ENCODE assay signal across 11 cellular contexts in genomic region chr17:17055286-17056166, GRCh38. TPM values are rescaled to one million over a fixed set of nuclear protein-coding genes. Genes with fewer than 3 reads are reported as not detected.
A peak's percentile ranks its signal among the peaks of the same experiment; 100 is the strongest.
DNase-seq lines count a peak whose midpoint lies in the region; ATAC-seq and TF ChIP-seq lines count a peak whose summit lies in the region.
"Had no signal": no experiment of that assay in that cellular context is flagged by ENCODE, and none has a peak within 500 bp of the region (broad histone marks: within the 10 kb centered on the region; RNA-seq: fewer than 3 reads in every experiment).

No MANE protein-coding gene starts in this region.

- no peaks in the 10 kb centered on the region for H3K9me2 ChIP-seq in GM23338 (ENCODE audit: insufficient read depth)

- H3K36me3 ChIP-seq in GM23338 (ENCODE audit: insufficient read depth), result no peaks in the 10 kb centered on the region; the same call in 1 of the 2 replicates
- H3K36me3 ChIP-seq in skeletal muscle satellite cell (ENCODE audit: insufficient read depth, low read length), result peaks cover 63% of the 10 kb centered on the region

- intact Hi-C loops in left ventricle myocardium superior (cut with micrococcal nuclease), result no loop called here

- H3K27ac Mint-ChIP-seq in GM23338, result peak overlapping the region; percentile 55; the same call in 1 of the 2 replicates
- H3K27ac Mint-ChIP-seq: activated CD4-positive, alpha-beta T cell treated with anti-CD3 and anti-CD28 coated beads for 36 hours had no signal

- no peak for TF ChIP-seq CTCF in GM23338 (conservative IDR thresholded peaks at IDR 0.05; ENCODE audit: low read depth in 2 of 2)
- peak; percentile 5 for TF ChIP-seq CTCF in astrocyte of the cerebellum (IDR thresholded peaks at IDR 0.05; ENCODE audit: low read depth, low read length, missing control alignments)

- H3K4me3 Mint-ChIP-seq in GM23338, result no peak overlapping the region
- H3K4me3 Mint-ChIP-seq: activated CD4-positive, alpha-beta T cell treated with anti-CD3 and anti-CD28 coated beads for 36 hours had no signal

- H3K9me3 ChIP-seq in skeletal muscle satellite cell (replicated peaks; ENCODE audit: low read length), result no peaks in the 10 kb centered on the region

- no peaks in the 10 kb centered on the region for H3K9me3 Mint-ChIP-seq in GM23338

- peaks cover 28% of the 10 kb centered on the region for H4K20me1 ChIP-seq in GM23338 (replicated peaks; ENCODE audit: insufficient read depth)

- ATAC-seq in GM23338, result peak; percentile 64
- peak; percentile 78 for ATAC-seq in left ventricle myocardium superior
- no peak for ATAC-seq in GM19035 (IDR thresholded peaks at IDR 0.05; ENCODE audit: unreplicated experiment)
- ATAC-seq: activated CD4-positive, alpha-beta T cell treated with anti-CD3 and anti-CD28 coated beads for 36 hours; PC-3 had no signal

- no peak overlapping the region for H2AFZ ChIP-seq in GM23338

- peaks cover 5% of the 10 kb centered on the region for H3K27me3 Mint-ChIP-seq in GM23338 (ENCODE audit: insufficient read depth, low read depth, poor library complexity)
- H3K27me3 Mint-ChIP-seq: activated CD4-positive, alpha-beta T cell treated with anti-CD3 and anti-CD28 coated beads for 36 hours had no signal

- H3K4me1 ChIP-seq in GM23338 (ENCODE audit: insufficient read depth) (no peaks in the 10 kb centered on the region), skeletal muscle satellite cell (ENCODE audit: control insufficient read depth, insufficient read depth, low read length) (peaks cover 67% of the 10 kb centered on the region)

- in situ Hi-C loops in astrocyte of the cerebellum (cut with HindIII; ENCODE audit: low sequenced_read_pairs), result no loop called here

- H3K27me3 ChIP-seq in GM23338 (ENCODE audit: insufficient read depth) (no peaks in the 10 kb centered on the region), skeletal muscle satellite cell (ENCODE audit: control insufficient read depth, insufficient read depth, low read length) (no peaks in the 10 kb centered on the region)

- H3K9ac ChIP-seq in skeletal muscle satellite cell (ENCODE audit: low read depth, low read length), result peak overlapping the region; percentile 28

- H3K4me1 Mint-ChIP-seq in GM23338, result peaks cover 25% of the 10 kb centered on the region

- H3K4me3 ChIP-seq in GM23338 (no peak overlapping the region), astrocyte of the cerebellum (ENCODE audit: low read depth, low read length) (no peak overlapping the region), skeletal muscle satellite cell (ENCODE audit: low read length) (no peak overlapping the region)

- no peaks in the 10 kb centered on the region for H3F3A ChIP-seq in GM23338 (replicated peaks; ENCODE audit: low read depth)

- DNase-seq in GM23338 (ENCODE audit: low spot score) (peak; percentile 30), astrocyte of the cerebellum (ENCODE audit: low read depth) (no peak), left ventricle myocardium superior (no peak), DMS79 treated with DMSO at 0.1 percent for 48 hours (lab: John Stamatoyannopoulos, UW) (no peak), RPMI8226 (no peak)
- no peak for DNase-seq in stimulated activated naive CD4-positive, alpha-beta T cell (lab: John Stamatoyannopoulos, UW)
- DNase-seq: activated CD4-positive, alpha-beta T cell treated with anti-CD3 and anti-CD28 coated beads for 36 hours; amniotic stem cell; PC-3 had no signal

- H3K36me3 Mint-ChIP-seq in GM23338 (ENCODE audit: low read depth), result no peaks in the 10 kb centered on the region

- H3K79me2 ChIP-seq in GM23338 (replicated peaks; ENCODE audit: insufficient read depth), result peaks cover 86% of the 10 kb centered on the region

- H3K4me2 ChIP-seq in GM23338 (no peak overlapping the region), skeletal muscle satellite cell (ENCODE audit: low read length) (peak overlapping the region; percentile 67)

- H3K27ac ChIP-seq in GM23338 (ENCODE audit: low read depth), result no peak overlapping the region; the same call in 1 of the 2 replicates

TF ChIP-seq in GM23338, 12 proteins besides CTCF, POLR2A, EP300 and RAD21:
- TF ChIP-seq STAT1 (IDR thresholded peaks at IDR 0.05; ENCODE audit: unreplicated experiment) (no peak), NANOG (IDR thresholded peaks at IDR 0.05; ENCODE audit: borderline replicate concordance) (no peak)

RNA-seq across cellular contexts. Expression of gene MPRIP, which starts 13.3 kb away (rescaled TPM):
- 84.6 and 113 TPM in 2 replicates for total RNA-seq in GM23338 (2014; rRNA removed; shearing (Covaris generic))
- polyA plus RNA-seq in GM23338 (2016; fragmentation: Nextera tagmentation; extraction: Ambion mirVana), result 36.5 and 39.3 TPM in 2 replicates
- total RNA-seq in left ventricle myocardium superior, result 335 TPM
- total RNA-seq in skeletal muscle satellite cell (2012; rRNA removed), result 86.2 and 103 TPM in 2 replicates
